ENCODE assay signal across 7 cellular contexts in genomic region chrX:150899191-150899757, GRCh38. TPM values are rescaled to one million over a fixed set of nuclear protein-coding genes. Genes with fewer than 3 reads are reported as not detected.
DNase-seq lines count a peak whose midpoint lies in the region; ATAC-seq and TF ChIP-seq lines count a peak whose summit lies in the region.

No MANE protein-coding gene starts in this region.

- no peaks in the 10 kb centered on the region for H3K36me3 ChIP-seq in endodermal cell (ENCODE audit: control insufficient read depth, insufficient read depth, low read length)
- no peaks in the 10 kb centered on the region for H3K36me3 ChIP-seq in mesodermal cell (ENCODE audit: control insufficient read depth, insufficient read depth, low read length)

- peaks cover 2% of the 10 kb centered on the region for H3K9me3 Mint-ChIP-seq in endodermal cell
- H3K9me3 Mint-ChIP-seq in stimulated activated naive CD8-positive, alpha-beta T cell treated with anti-CD3 and anti-CD28 coated beads, Interleukin-15, amount 100 ng/mL, for 72 hours = no peaks in the 10 kb centered on the region

- H3K27ac ChIP-seq in endodermal cell (ENCODE audit: low read depth, low read length) (no peak overlapping the region), mesodermal cell (ENCODE audit: low read depth, low read length, severe bottlenecking) (peak overlapping the region; percentile 10)

- H3K27ac Mint-ChIP-seq in endodermal cell = peak overlapping the region; percentile 98
- H3K27ac Mint-ChIP-seq in stimulated activated naive CD8-positive, alpha-beta T cell treated with anti-CD3 and anti-CD28 coated beads, Interleukin-15, amount 100 ng/mL, for 72 hours = peak overlapping the region; percentile 27 to 81

- TF ChIP-seq CTCF in endodermal cell (conservative IDR thresholded peaks at IDR 0.05) = no peak

- H3K9ac ChIP-seq in endodermal cell (ENCODE audit: extremely low read depth, low read length, poor library complexity, severe bottlenecking) = peak overlapping the region; percentile 53

- H3K36me3 Mint-ChIP-seq in endodermal cell (ENCODE audit: low read depth) = peaks cover 4% of the 10 kb centered on the region

- peak overlapping the region; percentile 76 for H3K4me3 Mint-ChIP-seq in endodermal cell
- H3K4me3 Mint-ChIP-seq in stimulated activated naive CD8-positive, alpha-beta T cell treated with anti-CD3 and anti-CD28 coated beads, Interleukin-15, amount 100 ng/mL, for 72 hours = peak overlapping the region; percentile 84 to 88

- ATAC-seq in GM18517 (IDR thresholded peaks at IDR 0.05; ENCODE audit: unreplicated experiment) = peak; percentile 42
- peak; percentile 50 for ATAC-seq in HG02938 (IDR thresholded peaks at IDR 0.05; ENCODE audit: unreplicated experiment)
- ATAC-seq in stimulated activated naive CD8-positive, alpha-beta T cell treated with anti-CD3 and anti-CD28 coated beads, Interleukin-15, amount 100 ng/mL, for 72 hours = peak; percentile 35

- no peaks in the 10 kb centered on the region for H3K27me3 Mint-ChIP-seq in endodermal cell (ENCODE audit: insufficient read depth)
- peaks cover 11% of the 10 kb centered on the region for H3K27me3 Mint-ChIP-seq in stimulated activated naive CD8-positive, alpha-beta T cell treated with anti-CD3 and anti-CD28 coated beads, Interleukin-15, amount 100 ng/mL, for 72 hours

- H3K9me3 ChIP-seq in endodermal cell (ENCODE audit: control insufficient read depth, low read length) (no peaks in the 10 kb centered on the region), mesodermal cell (ENCODE audit: control insufficient read depth, low read length) (no peaks in the 10 kb centered on the region)

- peaks cover 40% of the 10 kb centered on the region for H3K4me1 Mint-ChIP-seq in endodermal cell
- peaks cover 11% of the 10 kb centered on the region for H3K4me1 Mint-ChIP-seq in stimulated activated naive CD8-positive, alpha-beta T cell treated with anti-CD3 and anti-CD28 coated beads, Interleukin-15, amount 100 ng/mL, for 72 hours

- H3K4me3 ChIP-seq in endodermal cell (ENCODE audit: low read length) = peak overlapping the region; percentile 82
- peak overlapping the region; percentile 56 for H3K4me3 ChIP-seq in mesodermal cell (ENCODE audit: extremely low read depth, insufficient read depth, low read length, poor library complexity, severe bottlenecking)

- H3K4me1 ChIP-seq in endodermal cell (ENCODE audit: control insufficient read depth, insufficient read depth, low read length) (peaks cover 6% of the 10 kb centered on the region), mesodermal cell (ENCODE audit: control insufficient read depth, insufficient read depth, low read length, poor library complexity, severe bottlenecking) (peaks cover 6% of the 10 kb centered on the region)

- peak; percentile 26 for DNase-seq in NCI-H345 treated with DMSO at 0.1 percent for 48 hours (lab: John Stamatoyannopoulos, UW; ENCODE audit: unreplicated experiment)
- peak; percentile 5 to 34 for DNase-seq in activated CD4-positive, alpha-beta T cell treated with anti-CD3 and anti-CD28 coated beads, Interleukin-2, amount 50 U/mL, for 48 hours
- DNase-seq in endodermal cell = peak; percentile 73
- peak; percentile 16 to 31 for DNase-seq in stimulated activated naive CD8-positive, alpha-beta T cell treated with anti-CD3 and anti-CD28 coated beads, Interleukin-15, amount 100 ng/mL, for 72 hours

- 1 to 2% methylated on average over 9 to 41 of the region's 42 CpGs for WGBS in endodermal cell (ENCODE audit: insufficient coverage in 1 of 2, insufficient read length in 1 of 2), 2 experiments
- WGBS in mesodermal cell (ENCODE audit: insufficient coverage in 2 of 2), 2 experiments = 1% methylated on average over 18 to 21 of the region's 42 CpGs

- H3K27me3 ChIP-seq in endodermal cell (ENCODE audit: control insufficient read depth, insufficient read depth, low read length, poor library complexity, severe bottlenecking) = no peaks in the 10 kb centered on the region

RNA-seq across cellular contexts. Expression of gene CD99L2, which starts 0.8 kb away (rescaled TPM):
- total RNA-seq in endodermal cell = 10 to 100 TPM; 11.3 to 18.7 TPM
- polyA plus RNA-seq in endodermal cell (2013, experiment 1 of 2) = 39.8 TPM
- 34.4 TPM for polyA plus RNA-seq in endodermal cell (2013, experiment 2 of 2)
- 31.2 TPM for polyA plus RNA-seq in mesodermal cell (2013, experiment 1 of 2)
- 26.6 TPM for polyA plus RNA-seq in mesodermal cell (2013, experiment 2 of 2)

Comparison
In these comparisons a context has a peak if more than half of its experiments do, and no peak if none do; other contexts are left out.
1. DNase-seq: peak in every context shown above with its lines; median percentile 73 in endodermal cell; 26 in NCI-H345 treated with DMSO at 0.1 percent for 48 hours; 24 in stimulated activated naive CD8-positive, alpha-beta T cell treated with anti-CD3 and anti-CD28 coated beads, Interleukin-15, amount 100 ng/mL, for 72 hours; 20 in activated CD4-positive, alpha-beta T cell treated with anti-CD3 and anti-CD28 coated beads, Interleukin-2, amount 50 U/mL, for 48 hours.